ENCODE assay signal across 12 cellular contexts in the genomic region with DNA sequence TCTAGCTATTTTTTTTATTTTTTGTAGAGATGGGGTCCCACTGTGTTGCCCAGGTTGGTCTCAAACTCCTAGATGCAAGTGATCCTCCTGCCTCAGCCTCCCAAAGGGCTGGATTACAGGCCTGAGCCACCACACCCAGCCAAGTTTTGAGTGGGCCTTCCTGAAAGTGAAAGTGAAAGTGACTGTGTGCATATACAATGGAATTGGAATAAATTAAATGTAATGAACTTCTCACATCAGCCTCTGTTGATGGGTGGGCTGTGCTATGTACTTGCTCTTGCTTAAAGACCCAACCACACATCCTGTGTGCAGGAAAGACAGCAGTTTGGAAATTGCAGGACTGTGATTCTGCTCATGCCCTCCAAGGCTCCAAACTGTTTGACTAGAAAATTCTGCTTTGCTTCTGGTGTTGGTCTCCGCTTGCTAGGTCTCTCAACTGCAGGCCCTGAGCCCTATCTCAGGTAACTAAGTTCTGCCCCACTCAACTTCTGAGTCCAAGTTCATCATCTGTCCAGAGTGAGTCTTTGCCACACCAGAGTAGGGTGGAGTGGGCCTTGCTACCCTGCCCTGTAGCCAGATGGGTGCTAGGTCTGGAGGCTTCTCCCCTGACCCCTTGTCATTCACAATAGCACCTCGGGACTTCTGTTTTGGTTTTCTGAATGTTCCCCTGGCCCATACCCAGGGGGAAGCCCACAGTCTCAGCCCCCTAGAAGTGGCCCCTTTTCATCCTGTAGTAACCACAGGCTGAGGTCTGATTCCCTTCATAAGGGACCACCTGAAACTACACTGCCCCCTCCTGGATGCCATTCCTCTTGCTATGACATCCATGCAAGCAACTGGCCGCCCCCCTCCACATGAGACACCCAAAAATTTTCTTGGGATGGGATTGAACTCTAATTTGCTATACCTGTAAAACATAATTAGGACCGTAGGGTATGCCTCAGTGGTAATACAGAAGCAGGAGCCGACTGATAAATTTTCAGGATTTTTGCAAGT. TPM values are rescaled to one million over a fixed set of nuclear protein-coding genes. Genes with fewer than 3 reads are reported as not detected.
A peak's percentile ranks its signal among the peaks of the same experiment; 100 is the strongest.
DNase-seq lines count a peak whose midpoint lies in the region; ATAC-seq and TF ChIP-seq lines count a peak whose summit lies in the region.
"Had no signal": no experiment of that assay in that cellular context is flagged by ENCODE, and none has a peak within 500 bp of the region (broad histone marks: within the 10 kb centered on the region; RNA-seq: fewer than 3 reads in every experiment).

No MANE protein-coding gene starts in this region.

- H3K4me1 ChIP-seq in A673 (ENCODE audit: insufficient read depth, low read length, poor library complexity, severe bottlenecking) (no peaks in the 10 kb centered on the region), prostate gland (replicated peaks) (no peaks in the 10 kb centered on the region)
- H3K4me1 ChIP-seq: stomach had no signal

- CTCF ChIA-PET in A673 (lab: Charles Lee), result no interaction called here

- H3K27me3 ChIP-seq in A673 (replicated peaks; ENCODE audit: insufficient read depth, low read depth, low read length, poor library complexity) (peaks cover 4% of the 10 kb centered on the region), prostate gland (replicated peaks; ENCODE audit: insufficient read depth) (no peaks in the 10 kb centered on the region)
- H3K27me3 ChIP-seq: stomach had no signal

- no peak for DNase-seq in A673 (ENCODE audit: low spot score)
- peak; percentile 13 for DNase-seq in ELR (ENCODE audit: low read depth)
- DNase-seq in RPMI8226, result peak; percentile 25
- no peak for DNase-seq in fibroblast of pulmonary artery (ENCODE audit: low read depth)
- no peak for DNase-seq in HuH-7.5 (ENCODE audit: low spot score)
- DNase-seq in NCI-H1436 (lab: John Stamatoyannopoulos, UW), result no peak
- no peak for DNase-seq in prostate gland (ENCODE audit: low spot score)
- DNase-seq: aorta, DMS79 treated with DMSO at 0.1 percent for 48 hours, spleen, stomach had no signal

- intact Hi-C loops in A673 (cut with micrococcal nuclease; ENCODE audit: unreplicated experiment), result no loop called here
- intact Hi-C loops in prostate gland (cut with DNase I), result no loop called here

- no peak for TF ChIP-seq POLR2A in prostate gland (IDR thresholded peaks at IDR 0.05)

- TF ChIP-seq CTCF in A673 (conservative IDR thresholded peaks at IDR 0.05; ENCODE audit: low read depth, low read length) (peak; percentile 29), fibroblast of pulmonary artery (IDR thresholded peaks at IDR 0.05; ENCODE audit: low read length, missing control alignments) (peak; percentile 15), prostate gland (IDR thresholded peaks at IDR 0.05) (no peak)

- BruUV-seq in A673 (replicated peaks; lab: Mats Ljungman, UMichigan), result no TSS peak

- H3K9me3 ChIP-seq in A673 (ENCODE audit: low read depth, low read length, poor library complexity, severe bottlenecking) (no peaks in the 10 kb centered on the region), prostate gland (no peaks in the 10 kb centered on the region)
- H3K9me3 ChIP-seq: spleen, stomach had no signal

- 93% methylated on average over 5 of the region's 5 CpGs for WGBS in prostate gland

- ATAC-seq in HG02981 (IDR thresholded peaks at IDR 0.05; ENCODE audit: unreplicated experiment), result no peak

- POLR2A ChIA-PET in A673 (lab: Charles Lee; ENCODE audit: low non-redundant PET), result no interaction called here

- no peak overlapping the region for H3K4me3 ChIP-seq in A673 (ENCODE audit: low read depth, low read length, poor library complexity, severe bottlenecking)
- no peak overlapping the region for H3K4me3 ChIP-seq in fibroblast of pulmonary artery (replicated peaks; ENCODE audit: low read depth, low read length)
- no peak overlapping the region for H3K4me3 ChIP-seq in prostate gland
- H3K4me3 ChIP-seq: spleen, stomach had no signal

- H3K27ac ChIP-seq in A673 (ENCODE audit: low read depth, low read length, poor library complexity, severe bottlenecking) (no peak overlapping the region), prostate gland (no peak overlapping the region)
- H3K27ac ChIP-seq: spleen, stomach had no signal

- H3K36me3 ChIP-seq in A673 (ENCODE audit: insufficient read depth, low read length, poor library complexity, severe bottlenecking), result no peaks in the 10 kb centered on the region
- H3K36me3 ChIP-seq in prostate gland, result no peaks in the 10 kb centered on the region
- H3K36me3 ChIP-seq: spleen, stomach had no signal

RNA-seq across cellular contexts. Expression of a gene that starts 36.5 kb away (rescaled TPM):
- total RNA-seq in A673 (2021) (146 and 151 TPM in 2 replicates), prostate gland (100 to 1,000 TPM in 1 of 2 donors, 10 to 100 TPM in 1; 92.3 to 111 TPM)

Comparison
In these comparisons a context has a peak if more than half of its experiments do, and no peak if none do; other contexts are left out.
1. DNase-seq: peak in ELR (single experiment) and RPMI8226 (single experiment); none in A673 (single experiment), fibroblast of pulmonary artery (single experiment), HuH-7.5 (single experiment), NCI-H1436 (single experiment) and prostate gland (single experiment).
2. CTCF ChIP-seq: peak in A673 (single experiment) and fibroblast of pulmonary artery (single experiment); none in prostate gland (0 of 4).